ENCODE assay signal across 14 cellular contexts in genomic region chr2:160380000-160380570, GRCh38.
DNase-seq lines count a peak whose midpoint lies in the region; ATAC-seq and TF ChIP-seq lines count a peak whose summit lies in the region.
"Had no signal": no experiment of that assay in that cellular context is flagged by ENCODE, and none has a peak within 500 bp of the region (broad histone marks: within the 10 kb centered on the region; RNA-seq: fewer than 3 reads in every experiment).

No MANE protein-coding gene starts in this region.

- H3K27ac Mint-ChIP-seq in GM23338 = peak overlapping the region; percentile 29; the same call in 1 of the 2 replicates
- H3K27ac Mint-ChIP-seq in endothelial cell (ENCODE audit: unreplicated experiment) = peak overlapping the region; percentile 85
- peak overlapping the region; percentile 39 for H3K27ac Mint-ChIP-seq in osteocyte (ENCODE audit: unreplicated experiment)
- H3K27ac Mint-ChIP-seq in activated CD4-positive, alpha-beta T cell treated with anti-CD3 and anti-CD28 coated beads, Interleukin-2, amount 10 ng/mL, durations not matched to agents 7 days and 5 days = no peak overlapping the region
- H3K27ac Mint-ChIP-seq: T-helper 2 cell treated with Interferon-gamma antibody and Interleukin-4, amounts not matched to agents 5 μg/mL and 100 μg/mL, for 36 hours had no signal

- H3K4me1 ChIP-seq in ACC112 (ENCODE audit: control insufficient read depth, insufficient read depth, low read length, unreplicated experiment) (peaks cover 82% of the 10 kb centered on the region), GM23338 (ENCODE audit: insufficient read depth) (peaks cover 64% of the 10 kb centered on the region)

- H3K79me2 ChIP-seq in ACC112 (ENCODE audit: control insufficient read depth, insufficient read depth, low read length, unreplicated experiment) (peaks cover 88% of the 10 kb centered on the region), GM23338 (replicated peaks; ENCODE audit: insufficient read depth) (peaks cover 83% of the 10 kb centered on the region)

- peak overlapping the region; percentile 99 for H3K27ac ChIP-seq in ACC112 (ENCODE audit: low read depth, low read length)
- no peak overlapping the region for H3K27ac ChIP-seq in GM23338 (ENCODE audit: low read depth)

- CTCF ChIA-PET in activated CD4-positive, alpha-beta T cell treated with anti-CD3 and anti-CD28 coated beads, Interleukin-2, amount 10 ng/mL, durations not matched to agents 7 days and 5 days (lab: Charles Lee) = no interaction called here

- H3K36me3 ChIP-seq in ACC112 (ENCODE audit: insufficient read depth, low read length) (no peaks in the 10 kb centered on the region), GM23338 (ENCODE audit: insufficient read depth) (no peaks in the 10 kb centered on the region)
- H3K36me3 ChIP-seq: ovary had no signal

- H2AFZ ChIP-seq in ACC112 (ENCODE audit: low read length, unreplicated experiment) (no peak overlapping the region), GM23338 (no peak overlapping the region)

- H3K9me3 Mint-ChIP-seq in GM23338 (no peaks in the 10 kb centered on the region), endothelial cell (ENCODE audit: unreplicated experiment) (no peaks in the 10 kb centered on the region), osteocyte (ENCODE audit: unreplicated experiment) (no peaks in the 10 kb centered on the region)
- no peaks in the 10 kb centered on the region for H3K9me3 Mint-ChIP-seq in activated CD4-positive, alpha-beta T cell treated with anti-CD3 and anti-CD28 coated beads, Interleukin-2, amount 10 ng/mL, durations not matched to agents 7 days and 5 days
- H3K9me3 Mint-ChIP-seq: T-helper 2 cell treated with Interferon-gamma antibody and Interleukin-4, amounts not matched to agents 5 μg/mL and 100 μg/mL, for 36 hours had no signal

- no peaks in the 10 kb centered on the region for H3K9me2 ChIP-seq in GM23338 (ENCODE audit: insufficient read depth)

- H3K4me1 Mint-ChIP-seq in GM23338 = peaks cover 72% of the 10 kb centered on the region
- H3K4me1 Mint-ChIP-seq in endothelial cell (ENCODE audit: unreplicated experiment) = peaks cover 78% of the 10 kb centered on the region
- H3K4me1 Mint-ChIP-seq in osteocyte (ENCODE audit: unreplicated experiment) = peaks cover 78% of the 10 kb centered on the region
- H3K4me1 Mint-ChIP-seq in activated CD4-positive, alpha-beta T cell treated with anti-CD3 and anti-CD28 coated beads, Interleukin-2, amount 10 ng/mL, durations not matched to agents 7 days and 5 days = peaks cover 63% of the 10 kb centered on the region

- H3K27me3 Mint-ChIP-seq in GM23338 (ENCODE audit: insufficient read depth, low read depth, poor library complexity) (no peaks in the 10 kb centered on the region), endothelial cell (ENCODE audit: unreplicated experiment) (no peaks in the 10 kb centered on the region), osteocyte (ENCODE audit: unreplicated experiment) (no peaks in the 10 kb centered on the region)
- no peaks in the 10 kb centered on the region for H3K27me3 Mint-ChIP-seq in activated CD4-positive, alpha-beta T cell treated with anti-CD3 and anti-CD28 coated beads, Interleukin-2, amount 10 ng/mL, durations not matched to agents 7 days and 5 days

- H3F3A ChIP-seq in GM23338 (replicated peaks; ENCODE audit: low read depth) = no peaks in the 10 kb centered on the region

- H3K4me3 Mint-ChIP-seq in GM23338 (no peak overlapping the region), endothelial cell (ENCODE audit: unreplicated experiment) (peak overlapping the region; percentile 14), osteocyte (ENCODE audit: unreplicated experiment) (no peak overlapping the region)
- no peak overlapping the region for H3K4me3 Mint-ChIP-seq in activated CD4-positive, alpha-beta T cell treated with anti-CD3 and anti-CD28 coated beads, Interleukin-2, amount 10 ng/mL, durations not matched to agents 7 days and 5 days
- H3K4me3 Mint-ChIP-seq: T-helper 2 cell treated with Interferon-gamma antibody and Interleukin-4, amounts not matched to agents 5 μg/mL and 100 μg/mL, for 36 hours had no signal

- DNase-seq in GM23338 (ENCODE audit: low spot score) (no peak), endothelial cell (ENCODE audit: low spot score) (no peak), osteocyte (ENCODE audit: extremely low spot score, unreplicated experiment) (no peak), hypothalamus (lab: John Stamatoyannopoulos, UW) (no peak), foreskin fibroblast (no peak)
- DNase-seq in activated CD4-positive, alpha-beta T cell treated with anti-CD3 and anti-CD28 coated beads, Interleukin-2, amount 10 ng/mL, durations not matched to agents 7 days and 5 days = no peak
- DNase-seq: activated CD8-positive, alpha-beta memory T cell treated with anti-CD3 and anti-CD28 coated beads for 24 hours; body of pancreas; NCI-H187; ovary had no signal

- ATAC-seq in GM23338 (no peak), GM21619 (IDR thresholded peaks at IDR 0.05; ENCODE audit: unreplicated experiment) (no peak)
- ATAC-seq: body of pancreas, esophagus mucosa had no signal

- TF ChIP-seq CTCF in GM23338 (conservative IDR thresholded peaks at IDR 0.05; ENCODE audit: low read depth in 2 of 2) = no peak
- TF ChIP-seq CTCF in endothelial cell (IDR thresholded peaks at IDR 0.05; ENCODE audit: unreplicated experiment) = no peak
- TF ChIP-seq CTCF in osteocyte (IDR thresholded peaks at IDR 0.05) = no peak
- no peak for TF ChIP-seq CTCF in foreskin fibroblast (IDR thresholded peaks at IDR 0.05; ENCODE audit: low read depth, low read length)

- H3K4me3 ChIP-seq in ACC112 (ENCODE audit: low read depth, low read length) (peak overlapping the region; percentile 58), GM23338 (no peak overlapping the region), foreskin fibroblast (ENCODE audit: low read depth in 1 of 2, low read length in 2 of 2) (peak overlapping the region in 1 of 2 donors; percentile 30)
- H3K4me3 ChIP-seq: body of pancreas, ovary had no signal

- H3K27me3 ChIP-seq in ACC112 (ENCODE audit: insufficient read depth, low read length) (no peaks in the 10 kb centered on the region), GM23338 (ENCODE audit: insufficient read depth) (no peaks in the 10 kb centered on the region)
- H3K27me3 ChIP-seq: body of pancreas, ovary had no signal

- POLR2A ChIA-PET in activated CD4-positive, alpha-beta T cell treated with anti-CD3 and anti-CD28 coated beads, Interleukin-2, amount 10 ng/mL, durations not matched to agents 7 days and 5 days (lab: Charles Lee) = no interaction called here

- H4K20me1 ChIP-seq in GM23338 (replicated peaks; ENCODE audit: insufficient read depth) = no peaks in the 10 kb centered on the region; the same call in 1 of the 2 replicates

- H3K4me2 ChIP-seq in GM23338 = no peak overlapping the region

- no peaks in the 10 kb centered on the region for H3K36me3 Mint-ChIP-seq in GM23338 (ENCODE audit: low read depth)
- no peaks in the 10 kb centered on the region for H3K36me3 Mint-ChIP-seq in endothelial cell (ENCODE audit: low read depth, unreplicated experiment)
- peaks cover 3% of the 10 kb centered on the region for H3K36me3 Mint-ChIP-seq in osteocyte (ENCODE audit: unreplicated experiment)
- peaks cover 15% of the 10 kb centered on the region for H3K36me3 Mint-ChIP-seq in activated CD4-positive, alpha-beta T cell treated with anti-CD3 and anti-CD28 coated beads, Interleukin-2, amount 10 ng/mL, durations not matched to agents 7 days and 5 days (ENCODE audit: low read depth)
